ENCODE assay signal across 8 cellular contexts in the genomic region with DNA sequence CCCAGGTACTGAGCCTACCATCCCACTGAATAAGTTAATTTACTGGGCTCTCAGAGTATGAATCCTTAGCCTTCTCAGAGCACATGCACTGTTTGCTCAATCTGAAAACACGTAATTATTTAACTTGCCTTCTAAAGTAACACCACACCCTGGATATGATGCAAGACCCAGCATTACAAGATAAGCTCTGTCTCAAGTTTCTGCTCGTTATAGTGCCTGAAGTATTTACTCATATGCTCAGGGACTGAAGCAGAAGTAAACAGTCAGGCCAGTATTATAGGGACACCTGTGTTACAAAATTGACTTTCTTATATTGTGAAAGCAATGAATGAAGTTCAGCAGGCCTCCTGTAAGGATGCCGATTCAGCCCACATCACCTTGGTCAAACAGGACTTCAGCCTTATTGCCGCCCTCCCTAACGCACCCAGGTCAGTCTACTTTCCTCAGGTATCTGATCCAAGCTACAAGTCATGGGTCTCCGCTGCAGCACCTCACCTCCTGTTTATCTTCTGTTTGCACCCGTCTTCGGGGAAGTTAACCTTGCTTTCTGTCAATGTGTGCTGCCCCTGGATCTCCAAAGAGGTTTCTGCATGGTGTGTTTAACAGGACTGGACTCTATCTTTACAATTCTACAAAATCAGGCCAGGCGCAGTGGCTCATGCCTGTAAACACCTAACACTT. TPM values are rescaled to one million over a fixed set of nuclear protein-coding genes. Genes with fewer than 3 reads are reported as not detected.
A peak's percentile ranks its signal among the peaks of the same experiment; 100 is the strongest.
DNase-seq lines count a peak whose midpoint lies in the region; ATAC-seq and TF ChIP-seq lines count a peak whose summit lies in the region.

No MANE protein-coding gene starts in this region.

- peak overlapping the region in 1 of 2 donors; percentile 66 for H3K9ac ChIP-seq in colonic mucosa (ENCODE audit: low read depth in 2 of 2, low read length in 2 of 2)
- H3K9ac ChIP-seq in trophoblast cell (ENCODE audit: low read length), result no peak overlapping the region

- H4K8ac ChIP-seq in trophoblast cell (ENCODE audit: low read depth, low read length), result no peak overlapping the region

- H2AK5ac ChIP-seq in trophoblast cell (ENCODE audit: low read length), result no peak overlapping the region

- H3K36me3 ChIP-seq in colonic mucosa (no peaks in the 10 kb centered on the region), trophoblast cell (ENCODE audit: control insufficient read depth in 1 of 2, insufficient read depth in 2 of 2, low read length in 2 of 2) (no peaks in the 10 kb centered on the region)

- H3K14ac ChIP-seq in trophoblast cell (ENCODE audit: low read length), result no peak overlapping the region

- H3K27ac ChIP-seq in colonic mucosa (peak overlapping the region; percentile 84), trophoblast cell (ENCODE audit: low read depth, low read length) (no peak overlapping the region)

- no peaks in the 10 kb centered on the region for H3K9me3 ChIP-seq in colonic mucosa
- no peaks in the 10 kb centered on the region for H3K9me3 ChIP-seq in trophoblast cell (ENCODE audit: insufficient read depth, low read depth, low read length)

- no peak for ATAC-seq in GM21367 (IDR thresholded peaks at IDR 0.05; ENCODE audit: unreplicated experiment)
- ATAC-seq in GM21423 (IDR thresholded peaks at IDR 0.05; ENCODE audit: unreplicated experiment), result no peak

- WGBS in trophoblast cell (ENCODE audit: extremely low coverage, insufficient coverage, insufficient read length), result no CpG with 5 or more reads among the region's 9 CpGs

- H3K27me3 ChIP-seq in colonic mucosa (no peaks in the 10 kb centered on the region), trophoblast cell (ENCODE audit: insufficient read depth, low read length) (no peaks in the 10 kb centered on the region)

- no peak overlapping the region for H3K23ac ChIP-seq in trophoblast cell (ENCODE audit: low read length)

- intact Hi-C loops in colonic mucosa (cut with DNase I), result no loop called here

- no peaks in the 10 kb centered on the region for H3K4me1 ChIP-seq in colonic mucosa
- no peaks in the 10 kb centered on the region for H3K4me1 ChIP-seq in trophoblast cell (ENCODE audit: control insufficient read depth in 1 of 2, insufficient read depth in 2 of 2, low read length in 2 of 2)

- H3K18ac ChIP-seq in trophoblast cell (ENCODE audit: low read length), result no peak overlapping the region

- H2BK120ac ChIP-seq in trophoblast cell (ENCODE audit: insufficient read depth, low read length, poor library complexity), result no peak overlapping the region

- H4K91ac ChIP-seq in trophoblast cell (ENCODE audit: low read depth, low read length), result no peak overlapping the region

- no peaks in the 10 kb centered on the region for H3K79me2 ChIP-seq in trophoblast cell (ENCODE audit: control insufficient read depth, insufficient read depth, low read length, poor library complexity)

- no peak overlapping the region for H2BK12ac ChIP-seq in trophoblast cell (ENCODE audit: low read length)

- no peak overlapping the region for H2BK5ac ChIP-seq in trophoblast cell (ENCODE audit: low read depth, low read length, poor library complexity)

- no peak overlapping the region for H2AFZ ChIP-seq in trophoblast cell (ENCODE audit: insufficient read depth, low read length, poor library complexity)

- H3K4me3 ChIP-seq in colonic mucosa (no peak overlapping the region), trophoblast cell (ENCODE audit: low read depth, low read length) (no peak overlapping the region)

- H3K79me1 ChIP-seq in trophoblast cell (ENCODE audit: low read length), result no peaks in the 10 kb centered on the region

- peak; percentile 18 for DNase-seq in EL
- DNase-seq in NCI-H2196 treated with DMSO at 0.1 percent for 48 hours (lab: John Stamatoyannopoulos, UW; ENCODE audit: unreplicated experiment), result peak; percentile 84
- DNase-seq in colonic mucosa, result peak; percentile 75
- peak; percentile 92 to 98 for DNase-seq in trophoblast cell
- no peak for DNase-seq in KG1 (lab: John Stamatoyannopoulos, UW)
- DNase-seq in putamen (ENCODE audit: low spot score), result no peak

- no peak overlapping the region for H3K4ac ChIP-seq in trophoblast cell (ENCODE audit: low read depth, low read length)

- H3K4me2 ChIP-seq in trophoblast cell (ENCODE audit: low read length), result no peak overlapping the region

- H4K12ac ChIP-seq in trophoblast cell (ENCODE audit: low read depth, low read length), result no peak overlapping the region

- TF ChIP-seq CTCF in colonic mucosa (IDR thresholded peaks at IDR 0.05), result no peak

RNA-seq across cellular contexts. Expression of a gene that starts 42.9 kb away (rescaled TPM):
- 100 to 1,000 TPM in 1 of 2 donors, 10 to 100 TPM in 1; 87.1 to 116 TPM for total RNA-seq in colonic mucosa
- 26.3 and 28.6 TPM in 2 replicates for polyA plus RNA-seq in trophoblast cell (2013)

Comparison
In these comparisons a context has a peak if more than half of its experiments do, and no peak if none do; other contexts are left out.
1. DNase-seq: peak in EL (single experiment), NCI-H2196 treated with DMSO at 0.1 percent for 48 hours (single experiment), colonic mucosa (single experiment) and trophoblast cell (2 of 2); none in KG1 (single experiment) and putamen (single experiment).